20 cellular contexts compared by ENCODE assay signal in the genomic region with DNA sequence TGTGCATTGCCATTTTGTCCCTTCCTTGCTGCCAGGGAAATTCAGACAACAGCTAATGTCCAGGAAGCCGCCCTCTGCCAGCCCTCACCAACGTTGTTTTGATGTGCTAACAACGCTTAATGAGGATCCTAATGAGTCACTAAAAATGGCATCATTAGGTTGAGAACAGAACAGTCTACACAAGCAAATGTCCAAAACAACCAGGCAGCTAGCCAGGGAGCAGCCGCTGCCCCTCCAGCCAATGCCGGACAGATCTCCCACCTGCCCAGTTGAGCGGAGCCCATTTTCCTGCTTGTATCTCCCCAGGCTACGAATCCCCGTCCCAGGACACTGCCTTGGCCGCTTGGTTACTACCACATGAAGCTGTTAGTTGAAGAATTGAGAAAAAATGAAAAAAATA. TPM values are rescaled to one million over a fixed set of nuclear protein-coding genes. Genes with fewer than 3 reads are reported as not detected.
DNase-seq lines count a peak whose midpoint lies in the region; FAIRE-seq and TF ChIP-seq lines count a peak whose summit lies in the region.
"Had no signal": no experiment of that assay in that cellular context is flagged by ENCODE, and none has a peak within 500 bp of the region (broad histone marks: within the 10 kb centered on the region; RNA-seq: fewer than 3 reads in every experiment).

No MANE protein-coding gene starts in this region.

- 91% methylated on average over 9 of the region's 9 CpGs; no CpG with 5 or more reads in 1 of the 2 experiments for WGBS in H1 (ENCODE audit: extremely low coverage in 1 of 2, insufficient coverage in 1 of 2, insufficient read length in 1 of 2, insufficient replicate concordance in 2 of 2, low coverage in 1 of 2, low lambda C conversion rate in 2 of 2, missing lambda C conversion rate in 1 of 2), 2 experiments
- WGBS in sigmoid colon, 2 donors = 84 to 85% methylated on average over 9 of the region's 9 CpGs

- no peak overlapping the region for H3K4me3 Mint-ChIP-seq in activated naive CD8-positive, alpha-beta T cell treated with anti-CD3 and anti-CD28 coated beads for 36 hours
- H3K4me3 Mint-ChIP-seq: CD4-positive, alpha-beta T cell had no signal

- H4K91ac ChIP-seq in H1 (replicated peaks; ENCODE audit: insufficient read length, low read length) = no peak overlapping the region

- TF ChIP-seq POLR2A in H1 (IDR thresholded peaks at IDR 0.05; ENCODE audit: control extremely low read depth in 1 of 2, low read depth in 2 of 2, low read length in 2 of 2) = no peak
- no peak for TF ChIP-seq POLR2A in sigmoid colon (IDR thresholded peaks at IDR 0.05)
- TF ChIP-seq POLR2A in vagina (IDR thresholded peaks at IDR 0.05) = no peak

- intact Hi-C loops in sigmoid colon (cut with DNase I) (no loop called here), vagina (cut with DNase I) (no loop called here)

- in situ Hi-C loops in KBM-7 (cut with MboI; ENCODE audit: low pct_unique_long_range_greater_than_20kb, low sequenced_read_pairs) = no loop called here

- H3K9me3 ChIP-seq in H1 (ENCODE audit: insufficient read depth in 2 of 2, low read depth in 1 of 2, low read length in 1 of 2) = no peaks in the 10 kb centered on the region
- H3K9me3 ChIP-seq in sigmoid colon = peaks cover 0 to 6% (median 3%) of the 10 kb centered on the region in 4 donors
- H3K9me3 ChIP-seq in vagina = peaks cover 5% of the 10 kb centered on the region
- H3K9me3 ChIP-seq: BE2C had no signal

- H3K56ac ChIP-seq in H1 (replicated peaks; ENCODE audit: insufficient read length, low read depth, low read length) = no peak overlapping the region

- no peaks in the 10 kb centered on the region for H3K4me1 Mint-ChIP-seq in activated naive CD8-positive, alpha-beta T cell treated with anti-CD3 and anti-CD28 coated beads for 36 hours

- H3K36me3 Mint-ChIP-seq in activated naive CD8-positive, alpha-beta T cell treated with anti-CD3 and anti-CD28 coated beads for 36 hours = no peaks in the 10 kb centered on the region

- no peak overlapping the region for H2AFZ ChIP-seq in H1 (ENCODE audit: low read length)

- no peaks in the 10 kb centered on the region for H3K36me3 ChIP-seq in H1 (ENCODE audit: control insufficient read depth in 2 of 4, insufficient read depth in 4 of 4, low read length in 3 of 4)
- no peaks in the 10 kb centered on the region for H3K36me3 ChIP-seq in sigmoid colon
- H3K36me3 ChIP-seq in vagina = no peaks in the 10 kb centered on the region
- H3K36me3 ChIP-seq: BE2C, SJCRH30 had no signal

- no peak overlapping the region for H2BK120ac ChIP-seq in H1 (replicated peaks; ENCODE audit: low read depth, low read length)

- no peak overlapping the region for H4K8ac ChIP-seq in H1 (ENCODE audit: extremely low read depth, insufficient read depth, low read length)

- CTCF ChIA-PET in H1 (lab: Charles Lee; ENCODE audit: partially characterized antibody) = interaction anchor here (1.1 to 4.7 kb wide), 6 partner anchors 14 to 109 kb away, joined by 3 to 23 read pairs (median 4); no protein-coding TSS in a partner anchor

- H3K4me2 ChIP-seq in H1 (ENCODE audit: insufficient read depth in 1 of 2, low read depth in 2 of 2, low read length in 2 of 2) = no peak overlapping the region

- TF ChIP-seq RAD21 in H1 (IDR thresholded peaks at IDR 0.05 in 1 of 2, conservative IDR thresholded peaks at IDR 0.05 in 1 of 2; ENCODE audit: low read depth in 2 of 2, low read length in 2 of 2) = no peak

- H3K23me2 ChIP-seq in H1 (ENCODE audit: low read depth, low read length) = no peaks in the 10 kb centered on the region; the same call in 1 of the 2 replicates

- TF ChIP-seq CTCF in H1 (IDR thresholded peaks at IDR 0.05; ENCODE audit: control extremely low read depth in 1 of 3, insufficient read depth in 1 of 3, low read depth in 1 of 3, low read length in 3 of 3) (no peak), sigmoid colon (IDR thresholded peaks at IDR 0.05) (no peak), vagina (IDR thresholded peaks at IDR 0.05) (no peak)

- H2BK5ac ChIP-seq in H1 (ENCODE audit: low read depth, low read length) = no peak overlapping the region

- H3K4me3 ChIP-seq in H1 (ENCODE audit: extremely low read depth in 1 of 4, insufficient read depth in 2 of 4, low read depth in 3 of 4, low read length in 4 of 4) (no peak overlapping the region), sigmoid colon (no peak overlapping the region), vagina (no peak overlapping the region)
- H3K4me3 ChIP-seq: SJCRH30 had no signal

- no peak overlapping the region for H4K5ac ChIP-seq in H1 (ENCODE audit: insufficient read length, low read depth, low read length)

- POLR2A ChIA-PET in H1 (lab: Charles Lee; ENCODE audit: partially characterized antibody) = no interaction called here

- no peaks in the 10 kb centered on the region for H4K20me1 ChIP-seq in H1 (replicated peaks in 1 of 2; ENCODE audit: control insufficient read depth in 1 of 2, insufficient read depth in 2 of 2, low read length in 2 of 2)

- no peak overlapping the region for H3K14ac ChIP-seq in H1 (ENCODE audit: insufficient read length)

- H3K79me2 ChIP-seq in H1 (ENCODE audit: control insufficient read depth in 1 of 2, insufficient read depth in 2 of 2, low read length in 2 of 2) = no peaks in the 10 kb centered on the region

- H3K18ac ChIP-seq in H1 (ENCODE audit: extremely low read depth, low read length) = no peak overlapping the region; the same call in 1 of the 2 replicates

- no peak for FAIRE-seq in H1 (lab: Jason Lieb, UNC)
- FAIRE-seq: GM19239, H54 had no signal

- no peak overlapping the region for H2BK20ac ChIP-seq in H1 (ENCODE audit: low read length)

- DNase-seq in activated CD4-positive, CD25-positive, alpha-beta regulatory T cell treated with anti-CD3 and anti-CD28 coated beads, Interleukin-2, amount 50 U/mL, for 72 hours = peak; percentile 5
- no peak for DNase-seq in activated CD4-positive, CD25-positive, alpha-beta regulatory T cell (lab: John Stamatoyannopoulos, UW)
- DNase-seq in H1 (ENCODE audit: low read depth in 1 of 2, low spot score in 2 of 2) (peak in 1 of 2 experiments; percentile 39), sigmoid colon (peak; percentile 27), vagina (ENCODE audit: extremely low spot score in 2 of 2) (peak; percentile 40 to 84), KBM-7 (no peak)
- DNase-seq in activated naive CD4-positive, alpha-beta T cell (lab: John Stamatoyannopoulos, UW) = no peak
- no peak for DNase-seq in activated naive CD8-positive, alpha-beta T cell treated with anti-CD3 and anti-CD28 coated beads for 36 hours
- DNase-seq: 8988T, BE2C, DMS53, IMR-90, Kasumi-1, NCI-H1105, NCI-H1694 treated with DMSO at 0.1 percent for 48 hours, SJCRH30 had no signal

- H3K27me3 Mint-ChIP-seq in activated naive CD8-positive, alpha-beta T cell treated with anti-CD3 and anti-CD28 coated beads for 36 hours = peaks cover 38% of the 10 kb centered on the region

- H3K9me3 Mint-ChIP-seq in activated naive CD8-positive, alpha-beta T cell treated with anti-CD3 and anti-CD28 coated beads for 36 hours = peaks cover 11% of the 10 kb centered on the region

- H3K27me3 ChIP-seq in H1 (replicated peaks in 1 of 4; ENCODE audit: control insufficient read depth in 3 of 4, extremely low read depth in 1 of 4, insufficient read depth in 3 of 4, low read length in 3 of 4) (no peaks in the 10 kb centered on the region), sigmoid colon (peaks cover 0 to 26% (median 20%) of the 10 kb centered on the region in 3 donors), vagina (no peaks in the 10 kb centered on the region)
- H3K27me3 ChIP-seq: BE2C, SJCRH30 had no signal

- H2BK12ac ChIP-seq in H1 (ENCODE audit: low read depth, low read length) = no peak overlapping the region

- H3K79me1 ChIP-seq in H1 (ENCODE audit: low read depth, low read length) = no peaks in the 10 kb centered on the region

- no peak overlapping the region for H3K9ac ChIP-seq in H1 (replicated peaks in 1 of 4; ENCODE audit: extremely low read depth in 1 of 4, low read depth in 3 of 4, low read length in 3 of 4)

- H2AK5ac ChIP-seq in H1 (ENCODE audit: low read depth, low read length) = peak overlapping the region; percentile 53; the same call in 1 of the 2 replicates

- no peak overlapping the region for H2BK15ac ChIP-seq in H1 (ENCODE audit: low read length)

- H3K23ac ChIP-seq in H1 (ENCODE audit: insufficient read length) = no peak overlapping the region

- no peak overlapping the region for H3K4ac ChIP-seq in H1 (replicated peaks; ENCODE audit: insufficient read length, low read depth, low read length)

- no peak overlapping the region for H3K27ac Mint-ChIP-seq in activated naive CD8-positive, alpha-beta T cell treated with anti-CD3 and anti-CD28 coated beads for 36 hours
- H3K27ac Mint-ChIP-seq: CD4-positive, alpha-beta T cell had no signal

- H3K27ac ChIP-seq in H1 (ENCODE audit: low read depth, low read length) (no peak overlapping the region), sigmoid colon (no peak overlapping the region), vagina (no peak overlapping the region)
- H3K27ac ChIP-seq: RWPE1, SJCRH30 had no signal

- H3K4me1 ChIP-seq in H1 (replicated peaks in 1 of 4; ENCODE audit: control insufficient read depth in 3 of 4, insufficient read depth in 4 of 4, low read length in 3 of 4) = peaks cover 4 to 8% (median 6%) of the 10 kb centered on the region in 4 experiments
- no peaks in the 10 kb centered on the region for H3K4me1 ChIP-seq in sigmoid colon
- no peaks in the 10 kb centered on the region for H3K4me1 ChIP-seq in vagina
- H3K4me1 ChIP-seq: SJCRH30 had no signal

- TF ChIP-seq EP300 in H1 (IDR thresholded peaks at IDR 0.05; ENCODE audit: borderline replicate concordance in 1 of 2, low read depth in 2 of 2, low read length in 2 of 2) = no peak
- TF ChIP-seq EP300 in sigmoid colon (IDR thresholded peaks at IDR 0.05) = no peak

TF ChIP-seq in H1, 55 proteins besides CTCF, POLR2A, EP300 and RAD21 (continues in another document):
- TF ChIP-seq RBBP5 (IDR thresholded peaks at IDR 0.05; ENCODE audit: borderline replicate concordance, low read depth, low read length) (no peak), POLR2AphosphoS5 (IDR thresholded peaks at IDR 0.05; ENCODE audit: low read depth, low read length) (no peak)
- TF ChIP-seq, protein P1, sequence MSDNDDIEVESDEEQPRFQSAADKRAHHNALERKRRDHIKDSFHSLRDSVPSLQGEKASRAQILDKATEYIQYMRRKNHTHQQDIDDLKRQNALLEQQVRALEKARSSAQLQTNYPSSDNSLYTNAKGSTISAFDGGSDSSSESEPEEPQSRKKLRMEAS (IDR thresholded peaks at IDR 0.05) = no peak

RNA-seq across cellular contexts. Expression of a gene that starts 40.4 kb away (rescaled TPM):
- total RNA-seq in H1 (2021; fragmentation: NEBNext Ultra II Directional; extraction: Animal tissue kit (Norgen Biotek cat#: 25700)) = 4.0 and 4.1 TPM in 2 replicates
- polyA plus RNA-seq in H1 (2011; rRNA removed) = 7.6 and 11.1 TPM in 2 replicates
- polyA plus RNA-seq in H1 (2011; cell fraction: cytosol; rRNA removed) = 5.5 TPM
- polyA plus RNA-seq in H1 (2011; cell fraction: nucleus; rRNA removed) = 11.1 TPM
- 4.2 to 10.8 TPM (median 8.7 TPM) in 4 replicates for polyA plus RNA-seq in H1 (2012, experiment 1 of 2)
- polyA plus RNA-seq in H1 (2012, experiment 2 of 2) = 5.7 TPM
- 3.8 TPM for polyA plus RNA-seq in H1 (2013, experiment 1 of 2)
- polyA plus RNA-seq in H1 (2013, experiment 2 of 2) = 4.2 TPM
- 4.4 and 5.4 TPM in 2 replicates for polyA minus RNA-seq in H1 (2011; rRNA and poly(A)+ RNA removed)
- polyA minus RNA-seq in H1 (2011; cell fraction: cytosol; rRNA and poly(A)+ RNA removed) = 5.1 TPM
- 4.8 TPM for polyA minus RNA-seq in H1 (2011; cell fraction: nucleus; rRNA and poly(A)+ RNA removed)
- not detected for total RNA-seq in sigmoid colon
- under 1 TPM in 2 of 3 donors, not detected in 1; 0.34 to 0.60 TPM for polyA plus RNA-seq in sigmoid colon
- not detected for total RNA-seq in vagina
- total RNA-seq in activated naive CD8-positive, alpha-beta T cell treated with anti-CD3 and anti-CD28 coated beads for 36 hours = not detected
- total RNA-seq: CD4-positive, alpha-beta T cell; IMR-90 had no signal
- polyA plus RNA-seq: IMR-90 had no signal

Comparison
In these comparisons a context has a peak if more than half of its experiments do, and no peak if none do; other contexts are left out.
1. DNase-seq: peak in activated CD4-positive, CD25-positive, alpha-beta regulatory T cell treated with anti-CD3 and anti-CD28 coated beads, Interleukin-2, amount 50 U/mL, for 72 hours (single experiment), sigmoid colon (single experiment) and vagina (2 of 2); none in activated CD4-positive, CD25-positive, alpha-beta regulatory T cell (0 of 4), activated naive CD4-positive, alpha-beta T cell (0 of 4), activated naive CD8-positive, alpha-beta T cell treated with anti-CD3 and anti-CD28 coated beads for 36 hours (single experiment) and KBM-7 (single experiment).